In the genomic region with DNA sequence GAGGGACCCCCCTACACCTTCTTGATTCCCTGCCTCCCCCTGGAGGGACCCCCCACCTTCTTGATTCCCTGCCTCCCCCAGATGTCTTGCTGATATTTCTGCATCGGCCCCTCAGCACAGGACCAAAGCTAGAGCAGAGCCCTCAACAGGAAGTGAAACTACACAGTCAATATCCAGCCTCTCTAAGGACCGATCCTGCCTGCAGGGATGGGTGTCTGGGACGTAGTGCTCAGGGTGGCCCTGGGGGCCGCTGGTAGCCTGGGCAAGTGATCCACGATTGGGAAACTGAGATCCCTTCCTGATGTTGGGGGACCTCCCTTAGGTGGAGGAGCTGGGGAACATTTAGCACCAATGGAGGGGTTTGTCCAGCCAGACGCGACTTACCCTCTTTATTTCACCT, we compare ENCODE assay signal across 11 cellular contexts. TPM values are rescaled to one million over a fixed set of nuclear protein-coding genes. Genes with fewer than 3 reads are reported as not detected.
DNase-seq lines count a peak whose midpoint lies in the region; ATAC-seq lines count a peak whose summit lies in the region.
"Had no signal": no experiment of that assay in that cellular context is flagged by ENCODE, and none has a peak within 500 bp of the region (broad histone marks: within the 10 kb centered on the region; RNA-seq: fewer than 3 reads in every experiment).

No MANE protein-coding gene starts in this region.

- H3K36me3 ChIP-seq in BLaER1 treated with 17β-estradiol and CSF1 and Interleukin-3, amounts not matched to agents 10 nM and 100 nM: no peaks in the 10 kb centered on the region
- H3K36me3 ChIP-seq: esophagus muscularis mucosa had no signal

- DNase-seq in activated T-helper 1 cell treated with anti-CD3 and anti-CD28 coated beads, Interleukin-12 subunit alpha, Interleukin-12 subunit beta, Interleukin-2, Interleukin-4 antibody, amounts not matched to agents 30 ng/mL and 10 ng/mL and 1 ng/mL, durations not matched to agents 14 hours and 24 hours and 36 hours (ENCODE audit: low spot score): no peak
- DNase-seq in SHP77 treated with DMSO at 0.1 percent for 48 hours (lab: John Stamatoyannopoulos, UW): no peak
- no peak for DNase-seq in NCI-H1930 (lab: John Stamatoyannopoulos, UW)
- no peak for DNase-seq in OCI-M1 (lab: John Stamatoyannopoulos, UW)
- DNase-seq: HFFc6, PC-9 had no signal

- H3K4me3 Mint-ChIP-seq in activated T-helper 1 cell treated with anti-CD3 and anti-CD28 coated beads, Interleukin-12 subunit alpha, Interleukin-12 subunit beta, Interleukin-2, Interleukin-4 antibody, amounts not matched to agents 30 ng/mL and 10 ng/mL and 1 ng/mL, durations not matched to agents 14 hours and 24 hours and 36 hours: no peak overlapping the region
- H3K4me3 Mint-ChIP-seq: HFFc6 had no signal

- H3K4me1 Mint-ChIP-seq in activated T-helper 1 cell treated with anti-CD3 and anti-CD28 coated beads, Interleukin-12 subunit alpha, Interleukin-12 subunit beta, Interleukin-2, Interleukin-4 antibody, amounts not matched to agents 30 ng/mL and 10 ng/mL and 1 ng/mL, durations not matched to agents 14 hours and 24 hours and 36 hours (ENCODE audit: low read depth): peaks cover 9% of the 10 kb centered on the region

- peaks cover 8 to 44% (median 28%) of the 10 kb centered on the region in 10 experiments; a peak in 18 of 20 replicates for H3K4me1 ChIP-seq in BLaER1 treated with 17β-estradiol and CSF1 and Interleukin-3, amounts not matched to agents 10 nM and 100 nM

- H4K20me1 ChIP-seq in BLaER1 treated with 17β-estradiol and CSF1 and Interleukin-3, amounts not matched to agents 10 nM and 100 nM: peaks cover 0 to 11% (median 0%) of the 10 kb centered on the region in 11 experiments; a peak in 1 of 22 replicates

- H3K27me3 Mint-ChIP-seq in activated T-helper 1 cell treated with anti-CD3 and anti-CD28 coated beads, Interleukin-12 subunit alpha, Interleukin-12 subunit beta, Interleukin-2, Interleukin-4 antibody, amounts not matched to agents 30 ng/mL and 10 ng/mL and 1 ng/mL, durations not matched to agents 14 hours and 24 hours and 36 hours (ENCODE audit: insufficient read depth): peaks cover 15% of the 10 kb centered on the region

- H3K9me3 ChIP-seq in BLaER1 treated with 17β-estradiol and CSF1 and Interleukin-3, amounts not matched to agents 10 nM and 100 nM (replicated peaks in 1 of 11): no peaks in the 10 kb centered on the region
- H3K9me3 ChIP-seq: esophagus muscularis mucosa had no signal

- peak overlapping the region; percentile 18 for H3K27ac Mint-ChIP-seq in activated T-helper 1 cell treated with anti-CD3 and anti-CD28 coated beads, Interleukin-12 subunit alpha, Interleukin-12 subunit beta, Interleukin-2, Interleukin-4 antibody, amounts not matched to agents 30 ng/mL and 10 ng/mL and 1 ng/mL, durations not matched to agents 14 hours and 24 hours and 36 hours
- H3K27ac Mint-ChIP-seq: HFFc6 had no signal

- H3K9me3 Mint-ChIP-seq in activated T-helper 1 cell treated with anti-CD3 and anti-CD28 coated beads, Interleukin-12 subunit alpha, Interleukin-12 subunit beta, Interleukin-2, Interleukin-4 antibody, amounts not matched to agents 30 ng/mL and 10 ng/mL and 1 ng/mL, durations not matched to agents 14 hours and 24 hours and 36 hours: no peaks in the 10 kb centered on the region
- H3K9me3 Mint-ChIP-seq: HFFc6 had no signal

- H3K36me3 Mint-ChIP-seq in activated T-helper 1 cell treated with anti-CD3 and anti-CD28 coated beads, Interleukin-12 subunit alpha, Interleukin-12 subunit beta, Interleukin-2, Interleukin-4 antibody, amounts not matched to agents 30 ng/mL and 10 ng/mL and 1 ng/mL, durations not matched to agents 14 hours and 24 hours and 36 hours (ENCODE audit: low read depth): no peaks in the 10 kb centered on the region

- H3K4me2 ChIP-seq in BLaER1 treated with 17β-estradiol and CSF1 and Interleukin-3, amounts not matched to agents 10 nM and 100 nM: peak overlapping the region in 10 of 11 experiments; percentile 14 to 74 (median 52); a peak in 18 of 22 replicates
- H3K4me2 ChIP-seq: PC-9 had no signal

- no peak overlapping the region for H3K9ac ChIP-seq in BLaER1 treated with 17β-estradiol and CSF1 and Interleukin-3, amounts not matched to agents 10 nM and 100 nM

- no peak overlapping the region for H3K4me3 ChIP-seq in BLaER1 treated with 17β-estradiol and CSF1 and Interleukin-3, amounts not matched to agents 10 nM and 100 nM
- H3K4me3 ChIP-seq: esophagus muscularis mucosa, PC-9 had no signal

- intact Hi-C loops in activated T-helper 1 cell treated with anti-CD3 and anti-CD28 coated beads, Interleukin-12 subunit alpha, Interleukin-12 subunit beta, Interleukin-2, Interleukin-4 antibody, amounts not matched to agents 30 ng/mL and 10 ng/mL and 1 ng/mL, durations not matched to agents 14 hours and 24 hours and 36 hours (cut with micrococcal nuclease): no loop called here

- H3K27me3 ChIP-seq in BLaER1 treated with 17β-estradiol and CSF1 and Interleukin-3, amounts not matched to agents 10 nM and 100 nM: no peaks in the 10 kb centered on the region

- H3K27ac ChIP-seq in BLaER1 treated with 17β-estradiol and CSF1 and Interleukin-3, amounts not matched to agents 10 nM and 100 nM: no peak overlapping the region
- H3K27ac ChIP-seq: esophagus muscularis mucosa, PC-9 had no signal

- ATAC-seq in GM19351 (IDR thresholded peaks at IDR 0.05; ENCODE audit: unreplicated experiment) (peak; percentile 59), HG03139 (IDR thresholded peaks at IDR 0.05; ENCODE audit: unreplicated experiment) (peak; percentile 68), HG02970 (IDR thresholded peaks at IDR 0.05; ENCODE audit: low FRiP score, unreplicated experiment) (no peak)

RNA-seq across cellular contexts. Expression of gene LEFTY2, which starts 3.9 kb away (rescaled TPM):
- total RNA-seq in activated T-helper 1 cell treated with anti-CD3 and anti-CD28 coated beads, Interleukin-12 subunit alpha, Interleukin-12 subunit beta, Interleukin-2, Interleukin-4 antibody, amounts not matched to agents 30 ng/mL and 10 ng/mL and 1 ng/mL, durations not matched to agents 14 hours and 24 hours and 36 hours: not detected in 2 replicates
- total RNA-seq: HFFc6, PC-9 had no signal

RNA-seq across cellular contexts. Expression of gene PYCR2, which starts 20.9 kb away (rescaled TPM):
- 137 and 145 TPM in 2 replicates for total RNA-seq in activated T-helper 1 cell treated with anti-CD3 and anti-CD28 coated beads, Interleukin-12 subunit alpha, Interleukin-12 subunit beta, Interleukin-2, Interleukin-4 antibody, amounts not matched to agents 30 ng/mL and 10 ng/mL and 1 ng/mL, durations not matched to agents 14 hours and 24 hours and 36 hours

RNA-seq across cellular contexts. Expression of gene SDE2, which starts 54.2 kb away (rescaled TPM):
- total RNA-seq in activated T-helper 1 cell treated with anti-CD3 and anti-CD28 coated beads, Interleukin-12 subunit alpha, Interleukin-12 subunit beta, Interleukin-2, Interleukin-4 antibody, amounts not matched to agents 30 ng/mL and 10 ng/mL and 1 ng/mL, durations not matched to agents 14 hours and 24 hours and 36 hours: 28.2 and 28.4 TPM in 2 replicates

RNA-seq across cellular contexts. Expression of gene LEFTY1, which starts 56.0 kb away (rescaled TPM):
- total RNA-seq in activated T-helper 1 cell treated with anti-CD3 and anti-CD28 coated beads, Interleukin-12 subunit alpha, Interleukin-12 subunit beta, Interleukin-2, Interleukin-4 antibody, amounts not matched to agents 30 ng/mL and 10 ng/mL and 1 ng/mL, durations not matched to agents 14 hours and 24 hours and 36 hours: 0.12 TPM in 1 of 2 replicates, not detected in the other
- total RNA-seq: HFFc6, PC-9 had no signal
